In the genomic region with DNA sequence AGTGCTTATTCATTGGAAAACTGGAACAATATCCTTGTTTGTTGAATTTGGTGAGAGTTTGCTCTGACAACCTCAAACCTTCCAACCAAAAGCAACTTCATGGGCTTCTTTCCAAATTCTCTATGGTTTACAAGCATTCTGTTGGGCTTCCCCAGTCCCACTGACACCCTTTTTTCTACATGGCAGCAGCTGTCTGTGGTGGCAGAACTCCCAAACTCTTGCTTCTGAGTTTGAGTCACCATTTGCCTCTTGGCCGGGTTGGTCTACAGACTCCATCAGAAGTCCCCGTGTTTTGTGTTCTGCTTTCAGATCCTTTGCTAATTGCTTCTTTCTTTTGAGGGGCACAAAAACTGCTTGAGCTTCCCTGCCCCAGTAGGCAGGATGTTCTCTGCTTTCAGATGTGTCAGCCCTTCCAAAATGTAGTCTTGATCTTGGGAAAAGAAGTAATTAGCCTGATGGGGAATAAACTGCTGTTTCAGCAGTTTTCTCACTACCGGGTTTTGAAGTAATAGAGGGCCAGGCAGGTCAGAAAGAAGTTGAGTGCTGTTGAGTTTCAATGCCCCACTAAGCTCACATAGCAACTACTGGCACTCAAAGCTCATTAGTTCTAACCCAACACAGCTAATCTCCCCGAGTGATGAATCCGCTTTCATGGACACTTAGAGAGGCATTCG, we compare ENCODE assay signal across 13 cellular contexts.
DNase-seq lines count a peak whose midpoint lies in the region; ATAC-seq and TF ChIP-seq lines count a peak whose summit lies in the region.
"Had no signal": no experiment of that assay in that cellular context is flagged by ENCODE, and none has a peak within 500 bp of the region (broad histone marks: within the 10 kb centered on the region; RNA-seq: fewer than 3 reads in every experiment).

No MANE protein-coding gene starts in this region.

- H3K4me3 ChIP-seq in AG04449 (ENCODE audit: low read depth, low read length): no peak overlapping the region
- H3K4me3 ChIP-seq in Karpas-422 (ENCODE audit: low read length): no peak overlapping the region
- H3K4me3 ChIP-seq: BLaER1, esophagus muscularis mucosa, thyroid gland had no signal

- no peaks in the 10 kb centered on the region for H3K9me3 ChIP-seq in Karpas-422 (ENCODE audit: low read length)
- H3K9me3 ChIP-seq: BLaER1, esophagus muscularis mucosa, thyroid gland had no signal

- H3K4me2 ChIP-seq in Karpas-422 (ENCODE audit: low read depth, low read length, poor library complexity, severe bottlenecking): no peak overlapping the region
- H3K4me2 ChIP-seq: BLaER1 had no signal

- H3K9ac ChIP-seq in Karpas-422 (ENCODE audit: low read length): no peak overlapping the region
- H3K9ac ChIP-seq: BLaER1 had no signal

- H3K36me3 ChIP-seq in Karpas-422 (ENCODE audit: insufficient read depth, low read length): no peaks in the 10 kb centered on the region
- H3K36me3 ChIP-seq: BLaER1, esophagus muscularis mucosa, thyroid gland had no signal

- H3K27me3 ChIP-seq in Karpas-422 (ENCODE audit: low read length): no peaks in the 10 kb centered on the region
- H3K27me3 ChIP-seq: BLaER1, esophagus muscularis mucosa, thyroid gland had no signal

- H3K4me1 ChIP-seq in Karpas-422 (ENCODE audit: low read length): no peaks in the 10 kb centered on the region
- H3K4me1 ChIP-seq: BLaER1, esophagus muscularis mucosa had no signal

- ATAC-seq in GM18868 (IDR thresholded peaks at IDR 0.05; ENCODE audit: unreplicated experiment) (peak; percentile 83), HG03521 (IDR thresholded peaks at IDR 0.05; ENCODE audit: unreplicated experiment) (no peak)

- H2AFZ ChIP-seq in Karpas-422 (ENCODE audit: low read length): no peak overlapping the region

- H4K20me1 ChIP-seq in Karpas-422 (ENCODE audit: insufficient read depth, low read depth, low read length): no peaks in the 10 kb centered on the region
- H4K20me1 ChIP-seq: BLaER1 had no signal

- DNase-seq in AG04449 (ENCODE audit: low read depth, low spot score) (peak; percentile 77), amniotic epithelial cell (ENCODE audit: low read depth) (peak; percentile 56), foreskin melanocyte (peak; percentile 72), nucleus accumbens (lab: John Stamatoyannopoulos, UW) (no peak), Karpas-422 (no peak)
- DNase-seq in activated effector memory CD4-positive, alpha-beta T cell treated with anti-CD3 and anti-CD28 coated beads, Interleukin-2, amount 50 U/mL, for 16 hours: no peak
- DNase-seq: activated naive CD8-positive, alpha-beta T cell treated with anti-CD3 and anti-CD28 coated beads, Interleukin-2, amount 10 ng/mL, durations not matched to agents 7 days and 5 days; GOT3; thyroid gland had no signal

- TF ChIP-seq CTCF in AG04449 (IDR thresholded peaks at IDR 0.05; ENCODE audit: insufficient read depth, low read length, missing control alignments): no peak

- H3K27ac ChIP-seq in Karpas-422 (ENCODE audit: low read length): no peak overlapping the region
- H3K27ac ChIP-seq: BLaER1, esophagus muscularis mucosa, thyroid gland had no signal

- H3K79me2 ChIP-seq in Karpas-422 (ENCODE audit: low read length): no peaks in the 10 kb centered on the region

- no peaks in the 10 kb centered on the region for H3K9me2 ChIP-seq in Karpas-422 (replicated peaks; ENCODE audit: insufficient read depth, low read length)

- CTCF ChIA-PET in AG04449 (lab: Yijun Ruan, JAX): interaction anchor here (1.4 kb wide), 1 partner anchor 73 kb away, joined by 3 read pairs; no protein-coding TSS in a partner anchor

- POLR2A ChIA-PET in AG04449 (lab: Yijun Ruan, JAX): no interaction called here

Comparison
In these comparisons a context has a peak if more than half of its experiments do, and no peak if none do; other contexts are left out.
1. DNase-seq: peak in AG04449 (single experiment), amniotic epithelial cell (single experiment) and foreskin melanocyte (single experiment); none in nucleus accumbens (0 of 56), Karpas-422 (single experiment) and activated effector memory CD4-positive, alpha-beta T cell treated with anti-CD3 and anti-CD28 coated beads, Interleukin-2, amount 50 U/mL, for 16 hours (single experiment).